Comparison of ENCODE assay signal across 17 cellular contexts in genomic region chr20:48287552-48288170, GRCh38.
DNase-seq lines count a peak whose midpoint lies in the region; ATAC-seq and TF ChIP-seq lines count a peak whose summit lies in the region.
"Had no signal": no experiment of that assay in that cellular context is flagged by ENCODE, and none has a peak within 500 bp of the region (broad histone marks: within the 10 kb centered on the region; RNA-seq: fewer than 3 reads in every experiment).

No MANE protein-coding gene starts in this region.

- TF ChIP-seq CTCF in chondrocyte (IDR thresholded peaks at IDR 0.05) (no peak), mesothelial cell of epicardium (IDR thresholded peaks at IDR 0.05; ENCODE audit: unreplicated experiment) (no peak), thoracic aorta (IDR thresholded peaks at IDR 0.05) (no peak), thyroid gland (IDR thresholded peaks at IDR 0.05) (no peak)

- intact Hi-C loops in thyroid gland (cut with DNase I), result no loop called here

- H3K4me1 ChIP-seq in thoracic aorta (ENCODE audit: control insufficient read depth in 1 of 2, low read depth in 2 of 2) (peaks cover 15 to 42% of the 10 kb centered on the region in 2 donors), thyroid gland (no peaks in the 10 kb centered on the region)

- H3K36me3 Mint-ChIP-seq in chondrocyte (ENCODE audit: low read depth), result peaks cover 2% of the 10 kb centered on the region
- no peaks in the 10 kb centered on the region for H3K36me3 Mint-ChIP-seq in mesothelial cell of epicardium
- H3K36me3 Mint-ChIP-seq: CD8-positive, alpha-beta T cell had no signal

- H3K27ac ChIP-seq in thoracic aorta, result peak overlapping the region; percentile 70 to 78
- no peak overlapping the region for H3K27ac ChIP-seq in thyroid gland
- H3K27ac ChIP-seq: PC-9 had no signal

- H3K9me3 ChIP-seq in thoracic aorta, result no peaks in the 10 kb centered on the region
- H3K9me3 ChIP-seq in thyroid gland, result no peaks in the 10 kb centered on the region
- H3K9me3 ChIP-seq: pancreas had no signal

- H3K4me1 Mint-ChIP-seq in chondrocyte (ENCODE audit: low read depth) (peaks cover 54% of the 10 kb centered on the region), mesothelial cell of epicardium (peaks cover 29% of the 10 kb centered on the region)

- DNase-seq in M059J (ENCODE audit: low read depth), result peak; percentile 16
- no peak for DNase-seq in chondrocyte (ENCODE audit: low spot score)
- DNase-seq in mesothelial cell of epicardium (ENCODE audit: low spot score in 2 of 2, unreplicated experiment in 2 of 2), result no peak
- no peak for DNase-seq in thoracic aorta (ENCODE audit: low spot score)
- no peak for DNase-seq in nucleus accumbens (lab: John Stamatoyannopoulos, UW)
- no peak for DNase-seq in G401 (ENCODE audit: low spot score)
- no peak for DNase-seq in thyroid gland
- DNase-seq: activated CD4-positive, alpha-beta T cell treated with anti-CD3 and anti-CD28 coated beads, Interleukin-2, amount 50 U/mL, for 4 hours; activated naive CD4-positive, alpha-beta T cell treated with Interleukin-2 at 50 U/mL for 16 hours; CD8-positive, alpha-beta T cell; DMS79; NCI-H748 treated with DMSO at 0.1 percent for 48 hours; pancreas; PC-9; stimulated activated CD4-positive, alpha-beta T cell treated with anti-CD3 and anti-CD28 coated beads, Interleukin-2, amount 100 ng/mL, for 24 hours; stimulated activated naive CD8-positive, alpha-beta T cell treated with anti-CD3 and anti-CD28 coated beads, Interleukin-15, Interleukin-2, amounts not matched to agents 100 U/mL and 50 U/mL, for 24 hours had no signal

- ATAC-seq in thoracic aorta (ENCODE audit: insufficient number of reproducible peaks, low FRiP score, low read depth) (no peak), HG02852 (IDR thresholded peaks at IDR 0.05; ENCODE audit: unreplicated experiment) (no peak)
- ATAC-seq: CD8-positive, alpha-beta T cell; stimulated activated naive CD8-positive, alpha-beta T cell treated with anti-CD3 and anti-CD28 coated beads, Interleukin-15, Interleukin-2, amounts not matched to agents 100 U/mL and 50 U/mL, for 24 hours had no signal

- H3K36me3 ChIP-seq in thoracic aorta (no peaks in the 10 kb centered on the region), thyroid gland (no peaks in the 10 kb centered on the region)
- H3K36me3 ChIP-seq: pancreas had no signal

- WGBS in thyroid gland, 2 donors, result 85 to 87% methylated on average over 6 of the region's 6 CpGs

- H3K27me3 Mint-ChIP-seq in chondrocyte (ENCODE audit: low read depth), result peaks cover 12% of the 10 kb centered on the region
- peaks cover 2% of the 10 kb centered on the region for H3K27me3 Mint-ChIP-seq in mesothelial cell of epicardium (ENCODE audit: low read depth)

- H3K4me3 Mint-ChIP-seq in chondrocyte (ENCODE audit: unreplicated experiment) (no peak overlapping the region), mesothelial cell of epicardium (no peak overlapping the region)
- H3K4me3 Mint-ChIP-seq: CD8-positive, alpha-beta T cell had no signal

- peaks cover 4% of the 10 kb centered on the region for H3K9me3 Mint-ChIP-seq in chondrocyte (ENCODE audit: low read depth)
- H3K9me3 Mint-ChIP-seq in mesothelial cell of epicardium, result no peaks in the 10 kb centered on the region
- H3K9me3 Mint-ChIP-seq: CD8-positive, alpha-beta T cell had no signal

- H3K27me3 ChIP-seq in thoracic aorta (replicated peaks; ENCODE audit: insufficient read depth) (no peaks in the 10 kb centered on the region), thyroid gland (no peaks in the 10 kb centered on the region)
- H3K27me3 ChIP-seq: pancreas had no signal

- in situ Hi-C loops in G401 (cut with HindIII; ENCODE audit: low sequenced_read_pairs), result no loop called here

- no peak for TF ChIP-seq POLR2A in thyroid gland (IDR thresholded peaks at IDR 0.05)

- H3K27ac Mint-ChIP-seq in chondrocyte (ENCODE audit: unreplicated experiment) (peak overlapping the region; percentile 49), mesothelial cell of epicardium (peak overlapping the region; percentile 63)
- H3K27ac Mint-ChIP-seq: CD8-positive, alpha-beta T cell had no signal

- H3K4me3 ChIP-seq in thoracic aorta, result no peak overlapping the region
- no peak overlapping the region for H3K4me3 ChIP-seq in thyroid gland (replicated peaks in 1 of 3)
- H3K4me3 ChIP-seq: pancreas, PC-9 had no signal

Comparison
In these comparisons a context has a peak if more than half of its experiments do, and no peak if none do; other contexts are left out.
1. H3K27ac ChIP-seq: peak in thoracic aorta (2 of 2); none in thyroid gland (0 of 3).